Comparison of ENCODE assay signal across 35 cellular contexts in genomic region chrX:15696516-15696915, GRCh38. TPM values are rescaled to one million over a fixed set of nuclear protein-coding genes. Genes with fewer than 3 reads are reported as not detected.
"Had no signal": no experiment of that assay in that cellular context is flagged by ENCODE, and none has a peak within 500 bp of the region (broad histone marks: within the 10 kb centered on the region; RNA-seq: fewer than 3 reads in every experiment).

No MANE protein-coding gene starts in this region.

- H3K36me3 ChIP-seq: breast epithelium had no signal

- ATAC-seq: activated CD8-positive, alpha-beta memory T cell treated with anti-CD3 and anti-CD28 coated beads, Interleukin-2, amount 10 ng/mL, durations not matched to agents 7 days and 5 days; activated CD8-positive, alpha-beta T cell treated with anti-CD3 and anti-CD28 coated beads, Interleukin-2, amount 10 ng/mL, durations not matched to agents 7 days and 5 days; activated naive CD8-positive, alpha-beta T cell treated with anti-CD3 and anti-CD28 coated beads, Interleukin-2, amount 50 U/mL, for 24 hours; body of pancreas had no signal

- FAIRE-seq: TTC549 had no signal

- H3K27me3 ChIP-seq: ascending aorta, body of pancreas, brain microvascular endothelial cell, breast epithelium had no signal

- H3K4me3 ChIP-seq: ascending aorta, body of pancreas, breast epithelium had no signal

- DNase-seq: activated B cell treated with CpG ODN at 0.5 μM for 24 hours; activated CD4-positive, alpha-beta memory T cell treated with anti-CD3 and anti-CD28 coated beads, Interleukin-2, amount 10 ng/mL, durations not matched to agents 7 days and 5 days; activated CD4-positive, alpha-beta T cell treated with anti-CD3 and anti-CD28 coated beads for 4 hours; activated CD4-positive, alpha-beta T cell treated with anti-CD3 and anti-CD28 coated beads, Interleukin-2, amount 10 ng/mL, durations not matched to agents 7 days and 5 days; activated CD4-positive, alpha-beta T cell treated with anti-CD3 and anti-CD28 coated beads, Interleukin-2, amount 50 U/mL, for 48 hours; activated CD4-positive, CD25-positive, alpha-beta regulatory T cell treated with anti-CD3 and anti-CD28 coated beads, Interleukin-2, amount 50 U/mL, for 72 hours; activated CD8-positive, alpha-beta memory T cell treated with anti-CD3 and anti-CD28 coated beads for 24 hours; activated CD8-positive, alpha-beta memory T cell treated with anti-CD3 and anti-CD28 coated beads, Interleukin-2, amount 10 ng/mL, durations not matched to agents 7 days and 5 days; activated CD8-positive, alpha-beta memory T cell treated with anti-CD3 and anti-CD28 coated beads, Interleukin-2, amount 50 U/mL, for 48 hours; activated CD8-positive, alpha-beta T cell treated with anti-CD3 and anti-CD28 coated beads, Interleukin-2, amount 10 ng/mL, durations not matched to agents 7 days and 5 days; activated effector memory CD4-positive, alpha-beta T cell treated with Interleukin-2 at 50 U/mL for 16 hours; activated gamma-delta T cell; activated naive CD4-positive, alpha-beta T cell treated with anti-CD3 and anti-CD28 coated beads, Interleukin-2, amount 10 ng/mL, durations not matched to agents 7 days and 5 days; activated naive CD4-positive, alpha-beta T cell treated with Interleukin-2 at 50 U/mL for 16 hours; activated naive CD8-positive, alpha-beta T cell treated with anti-CD3 and anti-CD28 coated beads, Interleukin-2, amount 10 ng/mL, durations not matched to agents 7 days and 5 days; activated naive CD8-positive, alpha-beta T cell treated with anti-CD3 and anti-CD28 coated beads, Interleukin-2, amount 50 U/mL, for 24 hours; activated T-cell treated with anti-CD3 and anti-CD28 coated beads, Interleukin-2, amount 50 U/mL, for 24 hours; activated T-cell treated with anti-CD3 and anti-CD28 coated beads, Interleukin-2, amount 50 U/mL, for 48 hours; amygdala; anterior cingulate cortex; body of pancreas; brain microvascular endothelial cell; central memory CD4-positive, alpha-beta T cell; T-helper 1 cell; T-helper 2 cell; T-helper 9 cell had no signal

- H3K4me1 ChIP-seq: ascending aorta, breast epithelium had no signal

- H3K27ac Mint-ChIP-seq: activated B cell treated with CpG ODN at 0.5 μM for 24 hours; activated CD4-positive, alpha-beta memory T cell treated with anti-CD3 and anti-CD28 coated beads, Interleukin-2, amount 10 ng/mL, durations not matched to agents 7 days and 5 days; activated CD4-positive, alpha-beta T cell treated with anti-CD3 and anti-CD28 coated beads, Interleukin-2, amount 10 ng/mL, durations not matched to agents 7 days and 5 days; activated CD8-positive, alpha-beta memory T cell treated with anti-CD3 and anti-CD28 coated beads, Interleukin-2, amount 10 ng/mL, durations not matched to agents 7 days and 5 days; activated CD8-positive, alpha-beta T cell treated with anti-CD3 and anti-CD28 coated beads, Interleukin-2, amount 10 ng/mL, durations not matched to agents 7 days and 5 days; activated naive CD4-positive, alpha-beta T cell treated with anti-CD3 and anti-CD28 coated beads, Interleukin-2, amount 50 U/mL, for 24 hours; activated naive CD8-positive, alpha-beta T cell; activated naive CD8-positive, alpha-beta T cell treated with anti-CD3 and anti-CD28 coated beads, Interleukin-2, amount 50 U/mL, for 24 hours; activated T-cell treated with anti-CD3 and anti-CD28 coated beads, Interleukin-2, amount 50 U/mL, for 24 hours; activated T-helper 2 cell treated with anti-CD3 and anti-CD28 coated beads, Interferon-gamma antibody, Interleukin-2, Interleukin-4, amounts not matched to agents 10 μg/mL and 5 μg/mL and 100 μg/mL, durations not matched to agents 14 hours and 24 hours and 36 hours; T-helper 1 cell treated with Interleukin-12 subunit alpha and Interleukin-12 subunit beta and Interleukin-4 antibody, amounts not matched to agents 30 μg/mL and 1 μg/mL, for 36 hours; T-helper 2 cell treated with Interferon-gamma antibody and Interleukin-4, amounts not matched to agents 5 μg/mL and 100 μg/mL, for 36 hours had no signal

- H3K4me1 Mint-ChIP-seq: activated B cell treated with CpG ODN at 0.5 μM for 24 hours; activated naive CD4-positive, alpha-beta T cell treated with anti-CD3 and anti-CD28 coated beads, Interleukin-2, amount 50 U/mL, for 24 hours had no signal

- H3K4me3 Mint-ChIP-seq: activated B cell treated with CpG ODN at 0.5 μM for 24 hours; activated CD4-positive, alpha-beta memory T cell treated with anti-CD3 and anti-CD28 coated beads, Interleukin-2, amount 10 ng/mL, durations not matched to agents 7 days and 5 days; activated CD4-positive, alpha-beta T cell treated with anti-CD3 and anti-CD28 coated beads, Interleukin-2, amount 10 ng/mL, durations not matched to agents 7 days and 5 days; activated CD8-positive, alpha-beta memory T cell treated with anti-CD3 and anti-CD28 coated beads, Interleukin-2, amount 10 ng/mL, durations not matched to agents 7 days and 5 days; activated CD8-positive, alpha-beta T cell treated with anti-CD3 and anti-CD28 coated beads, Interleukin-2, amount 10 ng/mL, durations not matched to agents 7 days and 5 days; activated naive CD4-positive, alpha-beta T cell treated with anti-CD3 and anti-CD28 coated beads, Interleukin-2, amount 10 ng/mL, durations not matched to agents 7 days and 5 days; activated naive CD4-positive, alpha-beta T cell treated with anti-CD3 and anti-CD28 coated beads, Interleukin-2, amount 50 U/mL, for 24 hours; activated naive CD8-positive, alpha-beta T cell; activated naive CD8-positive, alpha-beta T cell treated with anti-CD3 and anti-CD28 coated beads, Interleukin-2, amount 10 ng/mL, durations not matched to agents 7 days and 5 days; activated naive CD8-positive, alpha-beta T cell treated with anti-CD3 and anti-CD28 coated beads, Interleukin-2, amount 50 U/mL, for 24 hours; activated T-cell treated with anti-CD3 and anti-CD28 coated beads, Interleukin-2, amount 50 U/mL, for 24 hours; T-helper 1 cell treated with Interleukin-12 subunit alpha and Interleukin-12 subunit beta and Interleukin-4 antibody, amounts not matched to agents 30 μg/mL and 1 μg/mL, for 36 hours; T-helper 2 cell treated with Interferon-gamma antibody and Interleukin-4, amounts not matched to agents 5 μg/mL and 100 μg/mL, for 36 hours had no signal

- H3K9me3 ChIP-seq: ascending aorta, body of pancreas, breast epithelium had no signal

- H3K27me3 Mint-ChIP-seq: activated B cell treated with CpG ODN at 0.5 μM for 24 hours; activated CD4-positive, alpha-beta memory T cell treated with anti-CD3 and anti-CD28 coated beads, Interleukin-2, amount 10 ng/mL, durations not matched to agents 7 days and 5 days; activated CD4-positive, alpha-beta T cell treated with anti-CD3 and anti-CD28 coated beads, Interleukin-2, amount 10 ng/mL, durations not matched to agents 7 days and 5 days; activated CD8-positive, alpha-beta memory T cell treated with anti-CD3 and anti-CD28 coated beads, Interleukin-2, amount 10 ng/mL, durations not matched to agents 7 days and 5 days; activated naive CD4-positive, alpha-beta T cell treated with anti-CD3 and anti-CD28 coated beads, Interleukin-2, amount 10 ng/mL, durations not matched to agents 7 days and 5 days; activated naive CD4-positive, alpha-beta T cell treated with anti-CD3 and anti-CD28 coated beads, Interleukin-2, amount 50 U/mL, for 24 hours; activated naive CD8-positive, alpha-beta T cell; activated naive CD8-positive, alpha-beta T cell treated with anti-CD3 and anti-CD28 coated beads, Interleukin-2, amount 10 ng/mL, durations not matched to agents 7 days and 5 days; activated naive CD8-positive, alpha-beta T cell treated with anti-CD3 and anti-CD28 coated beads, Interleukin-2, amount 50 U/mL, for 24 hours; activated T-cell treated with anti-CD3 and anti-CD28 coated beads, Interleukin-2, amount 50 U/mL, for 24 hours had no signal

- H3K27ac ChIP-seq: ascending aorta, body of pancreas, brain microvascular endothelial cell, breast epithelium, VCaP had no signal

- H3K9me3 Mint-ChIP-seq: activated B cell treated with CpG ODN at 0.5 μM for 24 hours; activated CD4-positive, alpha-beta memory T cell treated with anti-CD3 and anti-CD28 coated beads, Interleukin-2, amount 10 ng/mL, durations not matched to agents 7 days and 5 days; activated CD4-positive, alpha-beta T cell treated with anti-CD3 and anti-CD28 coated beads, Interleukin-2, amount 10 ng/mL, durations not matched to agents 7 days and 5 days; activated naive CD4-positive, alpha-beta T cell treated with anti-CD3 and anti-CD28 coated beads, Interleukin-2, amount 10 ng/mL, durations not matched to agents 7 days and 5 days; activated naive CD4-positive, alpha-beta T cell treated with anti-CD3 and anti-CD28 coated beads, Interleukin-2, amount 50 U/mL, for 24 hours; activated naive CD8-positive, alpha-beta T cell treated with anti-CD3 and anti-CD28 coated beads, Interleukin-2, amount 10 ng/mL, durations not matched to agents 7 days and 5 days; activated naive CD8-positive, alpha-beta T cell treated with anti-CD3 and anti-CD28 coated beads, Interleukin-2, amount 50 U/mL, for 24 hours; activated T-cell treated with anti-CD3 and anti-CD28 coated beads, Interleukin-2, amount 50 U/mL, for 24 hours; activated T-helper 2 cell treated with anti-CD3 and anti-CD28 coated beads, Interferon-gamma antibody, Interleukin-2, Interleukin-4, amounts not matched to agents 10 μg/mL and 5 μg/mL and 100 μg/mL, durations not matched to agents 14 hours and 24 hours and 36 hours; T-helper 1 cell treated with Interleukin-12 subunit alpha and Interleukin-12 subunit beta and Interleukin-4 antibody, amounts not matched to agents 30 μg/mL and 1 μg/mL, for 36 hours; T-helper 2 cell treated with Interferon-gamma antibody and Interleukin-4, amounts not matched to agents 5 μg/mL and 100 μg/mL, for 36 hours had no signal

RNA-seq across cellular contexts. Expression of gene CLTRN, which starts 31.9 kb away (rescaled TPM):
- total RNA-seq: activated CD8-positive, alpha-beta T cell treated with anti-CD3 and anti-CD28 coated beads, Interleukin-2, amount 10 ng/mL, durations not matched to agents 7 days and 5 days; ascending aorta had no signal
